17 cellular contexts compared by ENCODE assay signal in the genomic region with DNA sequence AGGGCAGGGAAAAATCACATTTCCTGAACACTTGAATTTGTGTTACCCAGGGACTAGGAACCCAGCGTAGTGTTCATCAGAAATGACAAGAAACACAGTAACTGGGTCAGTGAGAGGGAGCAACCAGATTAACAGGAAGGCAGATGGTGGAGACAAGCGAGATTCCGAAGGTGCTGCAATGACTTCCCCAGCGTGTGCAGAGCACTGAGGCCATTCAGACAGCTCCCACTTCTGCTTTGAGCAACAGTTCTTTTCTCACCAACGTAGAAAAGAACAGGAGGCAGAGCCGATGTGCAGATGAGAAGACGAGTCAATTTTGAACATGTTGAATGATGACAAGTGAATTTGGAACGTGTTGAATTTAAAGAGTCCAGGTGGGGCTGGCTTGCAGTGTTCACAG.
DNase-seq lines count a peak whose midpoint lies in the region; ATAC-seq and TF ChIP-seq lines count a peak whose summit lies in the region.
"Had no signal": no experiment of that assay in that cellular context is flagged by ENCODE, and none has a peak within 500 bp of the region (broad histone marks: within the 10 kb centered on the region; RNA-seq: fewer than 3 reads in every experiment).

No MANE protein-coding gene starts in this region.

- peaks cover 0 to 3% (median 1%) of the 10 kb centered on the region in 7 donors for H3K9me3 Mint-ChIP-seq in CD14-positive monocyte
- H3K9me3 Mint-ChIP-seq: activated CD8-positive, alpha-beta T cell treated with anti-CD3 and anti-CD28 coated beads for 36 hours; nephron progenitor cell had no signal

- ATAC-seq in GM19043 (IDR thresholded peaks at IDR 0.05; ENCODE audit: low read depth, unreplicated experiment), result peak; percentile 38
- ATAC-seq in GM19328 (IDR thresholded peaks at IDR 0.05; ENCODE audit: unreplicated experiment), result no peak
- ATAC-seq: activated CD8-positive, alpha-beta T cell treated with anti-CD3 and anti-CD28 coated beads for 36 hours had no signal

- DNase-seq in CD14-positive monocyte (ENCODE audit: low spot score) (peak; percentile 47), NB4 (ENCODE audit: low read depth) (peak; percentile 32), germinal center (ENCODE audit: low spot score) (peak; percentile 41), islet precursor cell (no peak)
- no peak for DNase-seq in activated CD8-positive, alpha-beta memory T cell treated with anti-CD3 and anti-CD28 coated beads for 24 hours
- DNase-seq in stimulated activated CD4-positive, alpha-beta T cell treated with anti-CD3 and anti-CD28 coated beads, Interleukin-12 subunit alpha, Interleukin-12 subunit beta, amount 100 ng/mL, for 4 hours, result no peak
- DNase-seq: activated CD8-positive, alpha-beta T cell treated with anti-CD3 and anti-CD28 coated beads for 36 hours; foreskin melanocyte; HCEC 1CT; IMR-90; NCI-H1105; NCI-H2171; nephron progenitor cell; NK-92 treated with Interleukin-12 subunit alpha and Interleukin-12 subunit beta, amount 100 ng/mL, for 24 hours; SJCRH30 had no signal

- intact Hi-C loops in CD14-positive monocyte (cut with micrococcal nuclease), result no loop called here

- TF ChIP-seq CTCF in CD14-positive monocyte (IDR thresholded peaks at IDR 0.05), result no peak
- no peak for TF ChIP-seq CTCF in NB4 (IDR thresholded peaks at IDR 0.05; ENCODE audit: low read depth, low read length)

- no peak for TF ChIP-seq POLR2A in NB4 (IDR thresholded peaks at IDR 0.05; ENCODE audit: extremely low read depth, insufficient read length)

- peaks cover 0 to 6% (median 3%) of the 10 kb centered on the region in 3 donors for H3K27me3 Mint-ChIP-seq in CD14-positive monocyte (ENCODE audit: low read depth in 3 of 3)

- no peak overlapping the region for H3K4me3 ChIP-seq in NB4 (ENCODE audit: low read depth, low read length)
- H3K4me3 ChIP-seq: SJCRH30 had no signal

- peaks cover under 1 to 1% of the 10 kb centered on the region in 2 donors for H3K36me3 Mint-ChIP-seq in CD14-positive monocyte

- peak overlapping the region in 5 of 7 donors; percentile 20 to 85 (median 38) for H3K27ac Mint-ChIP-seq in CD14-positive monocyte
- H3K27ac Mint-ChIP-seq: activated CD8-positive, alpha-beta T cell treated with anti-CD3 and anti-CD28 coated beads for 36 hours; nephron progenitor cell had no signal

- peak overlapping the region; percentile 43 to 87 for H3K4me3 Mint-ChIP-seq in CD14-positive monocyte
- H3K4me3 Mint-ChIP-seq: activated CD8-positive, alpha-beta T cell treated with anti-CD3 and anti-CD28 coated beads for 36 hours; nephron progenitor cell had no signal

- H3K4me1 Mint-ChIP-seq in CD14-positive monocyte, result peaks cover 43% of the 10 kb centered on the region

Comparison
In these comparisons a context has a peak if more than half of its experiments do, and no peak if none do; other contexts are left out.
1. DNase-seq: peak in CD14-positive monocyte (single experiment), NB4 (single experiment) and germinal center (single experiment); none in activated CD8-positive, alpha-beta memory T cell treated with anti-CD3 and anti-CD28 coated beads for 24 hours (single experiment), islet precursor cell (single experiment) and stimulated activated CD4-positive, alpha-beta T cell treated with anti-CD3 and anti-CD28 coated beads, Interleukin-12 subunit alpha, Interleukin-12 subunit beta, amount 100 ng/mL, for 4 hours (single experiment).